19 cellular contexts compared by ENCODE assay signal in the genomic region with DNA sequence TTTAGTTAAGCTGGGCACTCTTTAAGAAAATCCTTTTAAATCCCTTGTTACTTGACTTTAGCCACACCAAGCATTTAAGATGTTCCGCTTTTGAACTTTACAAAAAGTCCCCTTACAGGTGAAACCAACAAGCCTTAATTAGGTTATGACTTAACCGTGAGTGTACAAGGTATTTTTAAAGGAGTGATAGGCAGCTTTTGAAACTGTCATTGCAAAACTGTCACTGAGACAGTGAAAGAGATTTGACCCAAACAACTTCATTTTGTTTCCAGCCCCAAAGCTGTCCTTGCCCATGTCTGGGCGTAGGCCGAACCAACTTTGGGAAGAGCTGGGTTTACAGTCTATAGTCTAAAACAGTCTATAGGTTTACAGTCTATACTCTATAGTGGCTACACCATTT.
DNase-seq lines count a peak whose midpoint lies in the region; ATAC-seq lines count a peak whose summit lies in the region.
"Had no signal": no experiment of that assay in that cellular context is flagged by ENCODE, and none has a peak within 500 bp of the region (broad histone marks: within the 10 kb centered on the region; RNA-seq: fewer than 3 reads in every experiment).

No MANE protein-coding gene starts in this region.

- H3K79me1 ChIP-seq in trophoblast cell (ENCODE audit: low read length), result no peaks in the 10 kb centered on the region

- no peaks in the 10 kb centered on the region for H3K36me3 ChIP-seq in trophoblast cell (ENCODE audit: control insufficient read depth in 1 of 2, insufficient read depth in 2 of 2, low read length in 2 of 2)
- H3K36me3 ChIP-seq: pancreas, uterus had no signal

- no peak overlapping the region for H3K18ac ChIP-seq in trophoblast cell (ENCODE audit: low read length)

- H3K27me3 ChIP-seq in trophoblast cell (ENCODE audit: insufficient read depth, low read length), result no peaks in the 10 kb centered on the region
- H3K27me3 ChIP-seq: pancreas, uterus had no signal

- WGBS in trophoblast cell (ENCODE audit: extremely low coverage, insufficient coverage, insufficient read length), result no CpG with 5 or more reads among the region's 4 CpGs

- no peak overlapping the region for H2AK5ac ChIP-seq in trophoblast cell (ENCODE audit: low read length)

- H3K27ac ChIP-seq in trophoblast cell (ENCODE audit: low read depth, low read length), result no peak overlapping the region
- H3K27ac ChIP-seq: pancreas, uterus had no signal

- no peaks in the 10 kb centered on the region for H3K27me3 Mint-ChIP-seq in T-helper 17 cell
- H3K27me3 Mint-ChIP-seq: central memory CD8-positive, alpha-beta T cell; effector memory CD8-positive, alpha-beta T cell had no signal

- H3K9me3 ChIP-seq in trophoblast cell (ENCODE audit: insufficient read depth, low read depth, low read length) (no peaks in the 10 kb centered on the region), T-helper 17 cell (ENCODE audit: control insufficient read depth, low read length, poor library complexity, severe bottlenecking) (no peaks in the 10 kb centered on the region)
- H3K9me3 ChIP-seq: Caco-2, pancreas, uterus had no signal

- no peak overlapping the region for H2BK12ac ChIP-seq in trophoblast cell (ENCODE audit: low read length)

- no peak overlapping the region for H3K14ac ChIP-seq in trophoblast cell (ENCODE audit: low read length)

- no peak overlapping the region for H3K9ac ChIP-seq in trophoblast cell (ENCODE audit: low read length)

- H2BK120ac ChIP-seq in trophoblast cell (ENCODE audit: insufficient read depth, low read length, poor library complexity), result no peak overlapping the region

- H3K4me3 Mint-ChIP-seq in T-helper 17 cell, result no peak overlapping the region
- H3K4me3 Mint-ChIP-seq: central memory CD8-positive, alpha-beta T cell; effector memory CD8-positive, alpha-beta T cell had no signal

- no peaks in the 10 kb centered on the region for H3K4me1 ChIP-seq in trophoblast cell (ENCODE audit: control insufficient read depth in 1 of 2, insufficient read depth in 2 of 2, low read length in 2 of 2)
- H3K4me1 ChIP-seq: Caco-2, pancreas, uterus had no signal

- no peak overlapping the region for H3K27ac Mint-ChIP-seq in T-helper 17 cell
- H3K27ac Mint-ChIP-seq: effector memory CD8-positive, alpha-beta T cell had no signal

- no peak for DNase-seq in activated effector memory CD4-positive, alpha-beta T cell treated with anti-CD3 and anti-CD28 coated beads, Interleukin-2, amount 50 U/mL, for 16 hours
- DNase-seq in trophoblast cell (no peak), T-helper 17 cell (no peak), NCI-H446 treated with DMSO at 0.1 percent for 48 hours (lab: John Stamatoyannopoulos, UW) (no peak)
- DNase-seq: activated CD4-positive, alpha-beta T cell treated with anti-CD3 and anti-CD28 coated beads for 4 hours; Caco-2; effector memory CD8-positive, alpha-beta T cell; left ventricle myocardium superior; NCI-H2171; pancreas; SHP77 treated with DMSO at 0.1 percent for 48 hours; small intestine; uterus had no signal

- no peak overlapping the region for H2AFZ ChIP-seq in trophoblast cell (ENCODE audit: insufficient read depth, low read length, poor library complexity)

- H4K8ac ChIP-seq in trophoblast cell (ENCODE audit: low read depth, low read length), result no peak overlapping the region

- no peak overlapping the region for H4K12ac ChIP-seq in trophoblast cell (ENCODE audit: low read depth, low read length)

- no peaks in the 10 kb centered on the region for H3K36me3 Mint-ChIP-seq in T-helper 17 cell (ENCODE audit: low read depth)

- peak; percentile 73 for ATAC-seq in GM18502 (IDR thresholded peaks at IDR 0.05; ENCODE audit: poor library complexity, unreplicated experiment)
- ATAC-seq in GM19395 (IDR thresholded peaks at IDR 0.05; ENCODE audit: unreplicated experiment), result peak; percentile 61
- ATAC-seq in HG02759 (IDR thresholded peaks at IDR 0.05; ENCODE audit: unreplicated experiment), result peak; percentile 62
- ATAC-seq in HG03521 (IDR thresholded peaks at IDR 0.05; ENCODE audit: unreplicated experiment), result peak; percentile 44
- no peak for ATAC-seq in T-helper 17 cell
- ATAC-seq: effector memory CD8-positive, alpha-beta T cell; HepG2; left ventricle myocardium superior; pancreas had no signal

- H3K79me2 ChIP-seq in trophoblast cell (ENCODE audit: control insufficient read depth, insufficient read depth, low read length, poor library complexity), result no peaks in the 10 kb centered on the region

- peaks cover 13% of the 10 kb centered on the region for H3K4me1 Mint-ChIP-seq in T-helper 17 cell

- H3K4me3 ChIP-seq in trophoblast cell (ENCODE audit: low read depth, low read length), result no peak overlapping the region
- H3K4me3 ChIP-seq: pancreas, uterus had no signal

- H4K91ac ChIP-seq in trophoblast cell (ENCODE audit: low read depth, low read length), result no peak overlapping the region

- no peak overlapping the region for H2BK5ac ChIP-seq in trophoblast cell (ENCODE audit: low read depth, low read length, poor library complexity)

- H3K23ac ChIP-seq in trophoblast cell (ENCODE audit: low read length), result no peak overlapping the region

- no peak overlapping the region for H3K4me2 ChIP-seq in trophoblast cell (ENCODE audit: low read length)

- no peak overlapping the region for H3K4ac ChIP-seq in trophoblast cell (ENCODE audit: low read depth, low read length)
